In genomic region chr11:72657356-72657755, GRCh38 we compare ENCODE assay signal across 15 cellular contexts. TPM values are rescaled to one million over a fixed set of nuclear protein-coding genes. Genes with fewer than 3 reads are reported as not detected.
DNase-seq lines count a peak whose midpoint lies in the region; ATAC-seq lines count a peak whose summit lies in the region.
"Had no signal": no experiment of that assay in that cellular context is flagged by ENCODE, and none has a peak within 500 bp of the region (broad histone marks: within the 10 kb centered on the region; RNA-seq: fewer than 3 reads in every experiment).

No MANE protein-coding gene starts in this region.

- H3K27ac ChIP-seq in neuronal stem cell (replicated peaks; ENCODE audit: low read length), result no peak overlapping the region
- H3K27ac ChIP-seq: C4-2B, HL-60 had no signal

- peak overlapping the region; percentile 56 for H3K14ac ChIP-seq in neuronal stem cell (ENCODE audit: low read length)

- H2AFZ ChIP-seq in neuronal stem cell (ENCODE audit: low read length), result peak overlapping the region; percentile 69

- H4K91ac ChIP-seq in neuronal stem cell (ENCODE audit: low read depth, low read length, poor library complexity), result no peak overlapping the region

- no peak overlapping the region for H3K4me3 ChIP-seq in neuronal stem cell (ENCODE audit: low read length in 2 of 2)
- H3K4me3 ChIP-seq: HAP-1 had no signal

- no peak overlapping the region for H4K8ac ChIP-seq in neuronal stem cell (ENCODE audit: low read depth, low read length)

- H3K4ac ChIP-seq in neuronal stem cell (ENCODE audit: low read length), result no peak overlapping the region

- no CpG with 5 or more reads among the region's 6 CpGs for WGBS in neuronal stem cell (ENCODE audit: extremely low coverage in 2 of 2, insufficient read length in 2 of 2, insufficient replicate concordance in 1 of 2), 2 donors

- no peak overlapping the region for H3K4me2 ChIP-seq in neuronal stem cell (ENCODE audit: insufficient read depth, low read length, poor library complexity, severe bottlenecking)

- peak overlapping the region; percentile 90 for H3K18ac ChIP-seq in neuronal stem cell (ENCODE audit: low read length)

- H2BK12ac ChIP-seq in neuronal stem cell (ENCODE audit: low read length), result peak overlapping the region; percentile 59

- H2BK15ac ChIP-seq in neuronal stem cell (ENCODE audit: low read length), result no peak overlapping the region

- no peaks in the 10 kb centered on the region for H3K9me3 ChIP-seq in neuronal stem cell (replicated peaks in 1 of 2; ENCODE audit: control insufficient read depth in 2 of 2, insufficient read depth in 1 of 2, low read depth in 1 of 2, low read length in 2 of 2)
- H3K9me3 ChIP-seq: HAP-1 had no signal

- DNase-seq in ELF-1 (ENCODE audit: low read depth, low spot score) (peak; percentile 23), ecto neural progenitor cell (ENCODE audit: low spot score) (peak; percentile 74), left kidney (ENCODE audit: low read depth, low spot score) (peak; percentile 49), neuronal stem cell (ENCODE audit: low spot score) (no peak)
- DNase-seq in stimulated activated CD4-positive, alpha-beta T cell treated with anti-CD3 and anti-CD28 coated beads, Interleukin-2, amount 100 ng/mL, for 48 hours, result no peak
- no peak for DNase-seq in activated CD4-positive, alpha-beta T cell treated with anti-CD3 and anti-CD28 coated beads, Interleukin-2, amount 50 U/mL, for 48 hours
- DNase-seq: CD4-positive, alpha-beta memory T cell; DMS79 treated with DMSO at 0.1 percent for 48 hours; EL; GDM1; GOT3 had no signal

- H3K9ac ChIP-seq in neuronal stem cell (ENCODE audit: low read depth, low read length, poor library complexity), result no peak overlapping the region

- no peak overlapping the region for H2AK5ac ChIP-seq in neuronal stem cell (ENCODE audit: low read depth, low read length)

- peaks cover 0 to 31% (median 0%) of the 10 kb centered on the region in 3 experiments for H3K27me3 ChIP-seq in neuronal stem cell (ENCODE audit: control insufficient read depth in 3 of 3, insufficient read depth in 3 of 3, low read depth in 1 of 3, low read length in 3 of 3)

- H2BK5ac ChIP-seq in neuronal stem cell (ENCODE audit: low read length), result no peak overlapping the region

- no peak overlapping the region for H3K23ac ChIP-seq in neuronal stem cell (ENCODE audit: low read depth, low read length, poor library complexity)

- H2BK120ac ChIP-seq in neuronal stem cell (ENCODE audit: low read depth, low read length), result no peak overlapping the region

- peaks cover 24% of the 10 kb centered on the region in 2 donors for H3K4me1 ChIP-seq in neuronal stem cell (ENCODE audit: control insufficient read depth in 2 of 2, insufficient read depth in 1 of 2, low read depth in 1 of 2, low read length in 2 of 2)
- H3K4me1 ChIP-seq: HAP-1 had no signal

- no peaks in the 10 kb centered on the region for H3K36me3 ChIP-seq in neuronal stem cell (replicated peaks in 1 of 2; ENCODE audit: control insufficient read depth in 2 of 2, insufficient read depth in 2 of 2, low read length in 2 of 2)
- H3K36me3 ChIP-seq: HAP-1 had no signal

- no peak for ATAC-seq in HG03095 (IDR thresholded peaks at IDR 0.05; ENCODE audit: unreplicated experiment)

- no peaks in the 10 kb centered on the region for H3K79me1 ChIP-seq in neuronal stem cell (ENCODE audit: low read depth, low read length)

RNA-seq across cellular contexts. Expression of gene PDE2A, which starts 16.9 kb away (rescaled TPM):
- polyA plus RNA-seq in neuronal stem cell (2013, experiment 1 of 2), result 1.7 TPM
- polyA plus RNA-seq in neuronal stem cell (2013, experiment 2 of 2), result 1.7 TPM

Comparison
In these comparisons a context has a peak if more than half of its experiments do, and no peak if none do; other contexts are left out.
1. DNase-seq: peak in ELF-1 (single experiment), ecto neural progenitor cell (single experiment) and left kidney (single experiment); none in neuronal stem cell (single experiment), stimulated activated CD4-positive, alpha-beta T cell treated with anti-CD3 and anti-CD28 coated beads, Interleukin-2, amount 100 ng/mL, for 48 hours (0 of 2) and activated CD4-positive, alpha-beta T cell treated with anti-CD3 and anti-CD28 coated beads, Interleukin-2, amount 50 U/mL, for 48 hours (0 of 2).